In the genomic region with DNA sequence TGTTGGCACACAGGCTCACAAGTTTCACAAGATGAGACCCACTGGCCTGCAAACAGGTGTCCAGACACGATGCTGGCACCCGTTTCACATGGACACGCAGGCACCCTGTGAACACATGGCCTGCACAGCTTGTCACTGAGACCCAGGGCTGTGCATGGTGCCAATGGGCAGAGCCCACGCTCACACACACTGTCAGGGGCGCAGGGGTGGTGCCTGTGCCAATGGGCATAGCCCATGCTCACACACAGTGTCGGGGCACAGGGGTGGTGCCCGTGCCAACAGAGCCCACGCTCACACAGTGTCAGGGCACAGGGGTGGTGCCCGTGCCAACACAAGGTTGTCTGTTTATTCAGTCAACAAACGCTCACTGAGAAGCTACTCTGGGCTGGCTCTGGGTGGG, we compare ENCODE assay signal across 29 cellular contexts. TPM values are rescaled to one million over a fixed set of nuclear protein-coding genes. Genes with fewer than 3 reads are reported as not detected.
"Had no signal": no experiment of that assay in that cellular context is flagged by ENCODE, and none has a peak within 500 bp of the region (broad histone marks: within the 10 kb centered on the region; RNA-seq: fewer than 3 reads in every experiment).

No MANE protein-coding gene starts in this region.

- H3K27ac ChIP-seq: adrenal gland, body of pancreas, breast epithelium, SJSA1 had no signal

- H3K9me3 ChIP-seq: adrenal gland, body of pancreas, breast epithelium, MG63, SJSA1, SK-N-SH had no signal

- FAIRE-seq: astrocyte, TTC549 had no signal

- H3K4me2 ChIP-seq: SK-N-SH had no signal

- ATAC-seq: activated CD8-positive, alpha-beta T cell treated with anti-CD3 and anti-CD28 coated beads, Interleukin-2, amount 10 ng/mL, durations not matched to agents 7 days and 5 days; activated naive CD4-positive, alpha-beta T cell treated with anti-CD3 and anti-CD28 coated beads, Interleukin-2, amount 50 U/mL, for 72 hours; body of pancreas; Panc1 had no signal

- H3K9ac ChIP-seq: SK-N-SH had no signal

- H3K4me3 ChIP-seq: adrenal gland, body of pancreas, breast epithelium, MG63, SJSA1 had no signal

- DNase-seq: activated CD4-positive, alpha-beta T cell treated with anti-CD3 and anti-CD28 coated beads, Interleukin-2, amount 10 ng/mL, durations not matched to agents 24 days and 14 days; activated CD4-positive, alpha-beta T cell treated with anti-CD3 and anti-CD28 coated beads, Interleukin-2, amount 50 U/mL, for 4 hours; activated CD8-positive, alpha-beta T cell treated with anti-CD3 and anti-CD28 coated beads, Interleukin-2, amount 10 ng/mL, durations not matched to agents 7 days and 5 days; activated gamma-delta T cell treated with Interleukin-2 at 50 U/mL for 16 hours; activated naive CD4-positive, alpha-beta T cell treated with anti-CD3 and anti-CD28 coated beads for 36 hours; activated T-cell treated with anti-CD3 and anti-CD28 coated beads, Interleukin-2, amount 50 U/mL, for 24 hours; adrenal gland; body of pancreas; Kasumi-1; MG63; NCI-H1048; NCI-H1105 treated with DMSO at 0.1 percent for 48 hours; NCI-H1436; NCI-H1694; NCI-H1930; NCI-H2081 treated with DMSO at 0.1 percent for 48 hours; NCI-H226; NCI-H446 treated with DMSO at 0.1 percent for 48 hours; NCI-H524; NCI-H82; SHP77 treated with DMSO at 0.1 percent for 48 hours had no signal

- H3K27me3 ChIP-seq: adrenal gland, body of pancreas, breast epithelium, MG63, SJSA1 had no signal

RNA-seq across cellular contexts. Expression of a gene that starts 49.3 kb away (rescaled TPM):
- total RNA-seq: RPMI7951 had no signal
